1 cellular context compared by ENCODE assay signal in genomic region chr10:60944159-60944909, GRCh38.
TF ChIP-seq lines count a peak whose summit lies in the region.

Gene RHOBTB1, minus strand, starts transcription at chr10:60944185. Its CDS starts 32,643 bp downstream, at chr10:60911542.

TF ChIP-seq in HepG2, 621 proteins besides CTCF, POLR2A, EP300 and RAD21 (continues in another document):
- TF ChIP-seq ZNF775 (CRISPR knock-in tag; IDR thresholded peaks at IDR 0.05; ENCODE audit: borderline replicate concordance), result no peak
- TF ChIP-seq, protein P1, sequence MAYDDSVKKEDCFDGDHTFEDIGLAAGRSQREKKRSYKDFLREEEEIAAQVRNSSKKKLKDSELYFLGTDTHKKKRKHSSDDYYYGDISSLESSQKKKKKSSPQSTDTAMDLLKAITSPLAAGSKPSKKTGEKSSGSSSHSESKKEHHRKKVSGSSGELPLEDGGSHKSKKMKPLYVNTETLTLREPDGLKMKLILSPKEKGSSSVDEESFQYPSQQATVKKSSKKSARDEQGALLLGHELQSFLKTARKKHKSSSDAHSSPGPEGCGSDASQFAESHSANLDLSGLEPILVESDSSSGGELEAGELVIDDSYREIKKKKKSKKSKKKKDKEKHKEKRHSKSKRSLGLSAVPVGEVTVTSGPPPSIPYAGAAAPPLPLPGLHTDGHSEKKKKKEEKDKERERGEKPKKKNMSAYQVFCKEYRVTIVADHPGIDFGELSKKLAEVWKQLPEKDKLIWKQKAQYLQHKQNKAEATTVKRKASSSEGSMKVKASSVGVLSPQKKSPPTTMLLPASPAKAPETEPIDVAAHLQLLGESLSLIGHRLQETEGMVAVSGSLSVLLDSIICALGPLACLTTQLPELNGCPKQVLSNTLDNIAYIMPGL (CRISPR knock-in tag; IDR thresholded peaks at IDR 0.05; ENCODE audit: borderline replicate concordance in 1 of 2, low read depth in 1 of 2), result 0 out of 4 replicates have a peak, but pooled peaks of 1 of the 2 experiments have one; percentile 4
- TF ChIP-seq ZNF441 (CRISPR knock-in tag; IDR thresholded peaks at IDR 0.05; ENCODE audit: borderline replicate concordance), result peak; percentile 66; the same call in 1 of the 2 replicates
- no peak for TF ChIP-seq ELK4 (CRISPR knock-in tag; IDR thresholded peaks at IDR 0.05; ENCODE audit: borderline replicate concordance)
- peak; percentile 62; the same call in 1 of the 2 replicates for TF ChIP-seq ZNF772 (CRISPR knock-in tag; IDR thresholded peaks at IDR 0.05)
- TF ChIP-seq ZNF329 (CRISPR knock-in tag; IDR thresholded peaks at IDR 0.05; ENCODE audit: low read depth), result 0 out of 2 replicates have a peak, but pooled peaks have one; percentile 24
- TF ChIP-seq ZNF777 (CRISPR knock-in tag; IDR thresholded peaks at IDR 0.05), result peak; percentile 47; the same call in 1 of the 2 replicates
- TF ChIP-seq NRL (CRISPR knock-in tag; IDR thresholded peaks at IDR 0.05; ENCODE audit: borderline replicate concordance), result no peak
- TF ChIP-seq ZNF296 (CRISPR knock-in tag; conservative IDR thresholded peaks at IDR 0.05), result 0 out of 2 replicates have a peak, but pooled peaks have one; percentile 58
- TF ChIP-seq NONO (IDR thresholded peaks at IDR 0.05), result no peak
- TF ChIP-seq NONO (CRISPR knock-in tag; conservative IDR thresholded peaks at IDR 0.05), result no peak; the same call in 1 of the 2 replicates
- no peak for TF ChIP-seq HOXD1 (CRISPR knock-in tag; IDR thresholded peaks at IDR 0.05)
- no peak for TF ChIP-seq FOSL1 (CRISPR knock-in tag; IDR thresholded peaks at IDR 0.05; ENCODE audit: borderline replicate concordance)
- no peak for TF ChIP-seq ZNF572 (CRISPR knock-in tag; IDR thresholded peaks at IDR 0.05)
- TF ChIP-seq KLF12 (CRISPR knock-in tag; IDR thresholded peaks at IDR 0.05; ENCODE audit: borderline replicate concordance), result no peak
- no peak for TF ChIP-seq DNMT1 (CRISPR knock-in tag; IDR thresholded peaks at IDR 0.05)
- TF ChIP-seq RBM39 (IDR thresholded peaks at IDR 0.05; ENCODE audit: low read depth, low read length, poor library complexity, severe bottlenecking), result no peak
- peak; percentile 74 for TF ChIP-seq ZNF687 (CRISPR knock-in tag; IDR thresholded peaks at IDR 0.05)
- no peak for TF ChIP-seq CBX5 (CRISPR knock-in tag; IDR thresholded peaks at IDR 0.05; ENCODE audit: borderline replicate concordance)
- TF ChIP-seq ZBTB3 (CRISPR knock-in tag; IDR thresholded peaks at IDR 0.05; ENCODE audit: borderline replicate concordance, low read depth), result no peak
- TF ChIP-seq, protein P2, sequence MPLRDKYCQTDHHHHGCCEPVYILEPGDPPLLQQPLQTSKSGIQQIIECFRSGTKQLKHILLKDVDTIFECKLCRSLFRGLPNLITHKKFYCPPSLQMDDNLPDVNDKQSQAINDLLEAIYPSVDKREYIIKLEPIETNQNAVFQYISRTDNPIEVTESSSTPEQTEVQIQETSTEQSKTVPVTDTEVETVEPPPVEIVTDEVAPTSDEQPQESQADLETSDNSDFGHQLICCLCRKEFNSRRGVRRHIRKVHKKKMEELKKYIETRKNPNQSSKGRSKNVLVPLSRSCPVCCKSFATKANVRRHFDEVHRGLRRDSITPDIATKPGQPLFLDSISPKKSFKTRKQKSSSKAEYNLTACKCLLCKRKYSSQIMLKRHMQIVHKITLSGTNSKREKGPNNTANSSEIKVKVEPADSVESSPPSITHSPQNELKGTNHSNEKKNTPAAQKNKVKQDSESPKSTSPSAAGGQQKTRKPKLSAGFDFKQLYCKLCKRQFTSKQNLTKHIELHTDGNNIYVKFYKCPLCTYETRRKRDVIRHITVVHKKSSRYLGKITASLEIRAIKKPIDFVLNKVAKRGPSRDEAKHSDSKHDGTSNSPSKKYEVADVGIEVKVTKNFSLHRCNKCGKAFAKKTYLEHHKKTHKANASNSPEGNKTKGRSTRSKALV (CRISPR knock-in tag; IDR thresholded peaks at IDR 0.05), result no peak
- TF ChIP-seq, protein P3, sequence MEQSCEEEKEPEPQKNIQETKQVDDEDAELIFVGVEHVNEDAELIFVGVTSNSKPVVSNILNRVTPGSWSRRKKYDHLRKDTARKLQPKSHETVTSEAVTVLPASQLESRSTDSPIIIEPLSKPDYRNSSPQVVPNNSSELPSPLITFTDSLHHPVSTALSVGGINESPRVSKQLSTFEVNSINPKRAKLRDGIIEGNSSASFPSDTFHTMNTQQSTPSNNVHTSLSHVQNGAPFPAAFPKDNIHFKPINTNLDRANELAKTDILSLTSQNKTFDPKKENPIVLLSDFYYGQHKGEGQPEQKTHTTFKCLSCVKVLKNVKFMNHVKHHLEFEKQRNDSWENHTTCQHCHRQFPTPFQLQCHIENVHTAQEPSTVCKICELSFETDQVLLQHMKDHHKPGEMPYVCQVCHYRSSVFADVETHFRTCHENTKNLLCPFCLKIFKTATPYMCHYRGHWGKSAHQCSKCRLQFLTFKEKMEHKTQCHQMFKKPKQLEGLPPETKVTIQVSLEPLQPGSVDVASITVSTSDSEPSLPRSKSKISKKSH (CRISPR knock-in tag; IDR thresholded peaks at IDR 0.05; ENCODE audit: borderline replicate concordance), result 0 out of 2 replicates have a peak, but pooled peaks have one; percentile 64
- TF ChIP-seq FIP1L1 (IDR thresholded peaks at IDR 0.05; ENCODE audit: borderline replicate concordance, insufficient read depth, low read depth, low read length), result no peak
- TF ChIP-seq ZNF891 (CRISPR knock-in tag; IDR thresholded peaks at IDR 0.05), result no peak
- no peak for TF ChIP-seq JUND (CRISPR knock-in tag; IDR thresholded peaks at IDR 0.05)
- TF ChIP-seq ZNF235 (CRISPR knock-in tag; IDR thresholded peaks at IDR 0.05; ENCODE audit: borderline replicate concordance), result no peak
- TF ChIP-seq ZBTB7A (CRISPR knock-in tag; IDR thresholded peaks at IDR 0.05), result 0 out of 2 replicates have a peak, but pooled peaks have one; percentile 55
- peak; percentile 41; the same call in 1 of the 2 replicates for TF ChIP-seq HDAC1 (CRISPR knock-in tag; IDR thresholded peaks at IDR 0.05)
- no peak for TF ChIP-seq MED8 (CRISPR knock-in tag; IDR thresholded peaks at IDR 0.05; ENCODE audit: insufficient replicate concordance)
- TF ChIP-seq MAZ (IDR thresholded peaks at IDR 0.05; ENCODE audit: borderline replicate concordance, low read depth, low read length), result peak; percentile 63; the same call in 1 of the 2 replicates
- peak; percentile 45; the same call in 1 of the 2 replicates for TF ChIP-seq MAZ (CRISPR knock-in tag; IDR thresholded peaks at IDR 0.05; ENCODE audit: low read depth)
- TF ChIP-seq GTF2F1 (IDR thresholded peaks at IDR 0.05; ENCODE audit: low read length), result no peak
- peak; percentile 50; the same call in 1 of the 2 replicates for TF ChIP-seq SALL1 (CRISPR knock-in tag; IDR thresholded peaks at IDR 0.05)
- TF ChIP-seq ZBTB40 (IDR thresholded peaks at IDR 0.05), result no peak
- TF ChIP-seq ZBTB40 (CRISPR knock-in tag; IDR thresholded peaks at IDR 0.05), result 0 out of 2 replicates have a peak, but pooled peaks have one; percentile 27
- TF ChIP-seq, protein P4, sequence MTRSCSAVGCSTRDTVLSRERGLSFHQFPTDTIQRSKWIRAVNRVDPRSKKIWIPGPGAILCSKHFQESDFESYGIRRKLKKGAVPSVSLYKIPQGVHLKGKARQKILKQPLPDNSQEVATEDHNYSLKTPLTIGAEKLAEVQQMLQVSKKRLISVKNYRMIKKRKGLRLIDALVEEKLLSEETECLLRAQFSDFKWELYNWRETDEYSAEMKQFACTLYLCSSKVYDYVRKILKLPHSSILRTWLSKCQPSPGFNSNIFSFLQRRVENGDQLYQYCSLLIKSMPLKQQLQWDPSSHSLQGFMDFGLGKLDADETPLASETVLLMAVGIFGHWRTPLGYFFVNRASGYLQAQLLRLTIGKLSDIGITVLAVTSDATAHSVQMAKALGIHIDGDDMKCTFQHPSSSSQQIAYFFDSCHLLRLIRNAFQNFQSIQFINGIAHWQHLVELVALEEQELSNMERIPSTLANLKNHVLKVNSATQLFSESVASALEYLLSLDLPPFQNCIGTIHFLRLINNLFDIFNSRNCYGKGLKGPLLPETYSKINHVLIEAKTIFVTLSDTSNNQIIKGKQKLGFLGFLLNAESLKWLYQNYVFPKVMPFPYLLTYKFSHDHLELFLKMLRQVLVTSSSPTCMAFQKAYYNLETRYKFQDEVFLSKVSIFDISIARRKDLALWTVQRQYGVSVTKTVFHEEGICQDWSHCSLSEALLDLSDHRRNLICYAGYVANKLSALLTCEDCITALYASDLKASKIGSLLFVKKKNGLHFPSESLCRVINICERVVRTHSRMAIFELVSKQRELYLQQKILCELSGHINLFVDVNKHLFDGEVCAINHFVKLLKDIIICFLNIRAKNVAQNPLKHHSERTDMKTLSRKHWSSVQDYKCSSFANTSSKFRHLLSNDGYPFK (CRISPR knock-in tag; IDR thresholded peaks at IDR 0.05; ENCODE audit: borderline replicate concordance), result no peak
